Comparison of ENCODE assay signal across 8 cellular contexts in the genomic region with DNA sequence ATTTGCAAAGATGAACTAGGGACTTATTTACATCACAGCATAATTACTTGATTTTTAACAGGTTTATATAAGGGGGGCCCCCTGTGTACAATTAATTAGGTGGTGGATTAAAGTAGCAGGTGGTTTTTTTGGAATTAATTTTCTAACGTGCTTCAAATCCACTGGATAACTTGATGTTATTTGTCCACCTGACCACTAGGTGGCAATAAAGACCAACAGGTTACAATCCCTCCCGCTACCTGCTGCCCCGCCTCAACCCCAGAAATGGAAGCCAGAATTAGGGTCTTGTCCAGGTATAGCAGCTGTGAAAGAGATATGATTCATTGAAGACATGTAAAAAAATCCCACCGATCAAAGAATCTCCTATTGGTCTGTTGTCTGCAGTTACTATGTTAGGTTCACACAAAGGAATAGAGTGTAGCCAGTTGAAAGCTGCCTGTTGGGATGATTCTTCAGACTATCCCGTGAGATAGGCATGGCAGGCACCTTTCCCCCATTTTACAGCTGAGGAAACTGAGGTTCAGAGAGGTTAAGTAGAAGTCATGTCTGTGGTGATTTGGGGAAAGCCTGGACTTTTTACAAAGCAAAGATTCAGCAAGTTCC.
DNase-seq lines count a peak whose midpoint lies in the region; ATAC-seq, FAIRE-seq and TF ChIP-seq lines count a peak whose summit lies in the region.

No MANE protein-coding gene starts in this region.

- no peak overlapping the region for H3K4me3 ChIP-seq in fibroblast of pulmonary artery (replicated peaks; ENCODE audit: low read depth, low read length)

- DNase-seq in ACHN (peak; percentile 38), NCI-H2081 (lab: John Stamatoyannopoulos, UW) (peak; percentile 61 to 75), fibroblast of pulmonary artery (ENCODE audit: low read depth) (peak; percentile 34), pons (ENCODE audit: low spot score) (peak; percentile 20)

- peak; percentile 60 for TF ChIP-seq CTCF in fibroblast of pulmonary artery (IDR thresholded peaks at IDR 0.05; ENCODE audit: low read length, missing control alignments)

- peak; percentile 36 for FAIRE-seq in G401.6 (lab: Jason Lieb, UNC)

- in situ Hi-C loops in ACHN (cut with HindIII; ENCODE audit: low pct_ligation_motif_present, low pct_unique_long_range_greater_than_20kb, low sequenced_read_pairs) = no loop called here

- peak; percentile 48 for ATAC-seq in HG02642 (IDR thresholded peaks at IDR 0.05; ENCODE audit: poor library complexity, unreplicated experiment)
- ATAC-seq in activated CD4-positive, CD25-positive, alpha-beta regulatory T cell treated with anti-CD3 and anti-CD28 coated beads, Interleukin-2, amount 50 U/mL, for 24 hours = peak; percentile 27 to 39
- ATAC-seq in GM21367 (IDR thresholded peaks at IDR 0.05; ENCODE audit: unreplicated experiment) = no peak
